Comparison of ENCODE assay signal across 10 cellular contexts in the genomic region with DNA sequence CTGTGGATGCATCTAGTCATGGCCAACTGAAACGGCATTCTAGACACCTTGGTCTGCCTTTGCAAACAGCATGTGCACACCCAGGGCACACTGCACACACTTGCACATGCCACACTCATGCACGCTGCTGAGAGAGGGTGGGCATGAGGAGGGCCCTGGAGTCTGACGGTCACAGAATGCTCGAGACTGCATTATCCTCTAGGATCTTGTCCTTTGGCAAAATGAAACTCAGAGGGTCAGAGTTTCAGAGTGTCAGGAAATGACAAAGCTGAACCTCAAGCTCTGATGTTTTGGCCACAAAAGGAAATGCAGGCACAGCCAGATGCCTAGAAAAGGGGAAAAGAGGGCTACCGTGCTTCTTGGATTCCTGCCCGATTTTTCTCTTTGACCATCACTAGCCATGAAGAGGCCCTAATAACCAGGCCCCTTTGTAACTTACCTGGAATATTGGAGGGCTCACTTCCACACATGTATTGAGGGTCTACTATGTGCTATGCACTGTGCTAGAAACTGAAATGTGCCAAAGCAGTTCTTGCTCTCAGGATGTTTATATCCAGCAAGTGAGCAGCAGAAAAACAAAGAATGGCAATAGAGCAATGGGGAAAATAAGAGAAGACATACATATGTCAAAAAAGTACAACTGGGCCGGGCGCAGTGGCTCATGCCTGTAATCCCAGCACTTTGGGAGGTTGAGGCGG.
A peak's percentile ranks its signal among the peaks of the same experiment; 100 is the strongest.
DNase-seq lines count a peak whose midpoint lies in the region; ATAC-seq and TF ChIP-seq lines count a peak whose summit lies in the region.
"Had no signal": no experiment of that assay in that cellular context is flagged by ENCODE, and none has a peak within 500 bp of the region (broad histone marks: within the 10 kb centered on the region; RNA-seq: fewer than 3 reads in every experiment).

No MANE protein-coding gene starts in this region.

- peak overlapping the region; percentile 76 for H3K27ac Mint-ChIP-seq in activated naive CD8-positive, alpha-beta T cell treated with anti-CD3 and anti-CD28 coated beads, Interleukin-2, amount 10 ng/mL, durations not matched to agents 7 days and 5 days
- H3K27ac Mint-ChIP-seq in activated naive CD8-positive, alpha-beta T cell treated with anti-CD3 and anti-CD28 coated beads, Interleukin-2, amount 50 U/mL, for 24 hours, result no peak overlapping the region
- H3K27ac Mint-ChIP-seq in T-helper 17 cell, result peak overlapping the region; percentile 70
- H3K27ac Mint-ChIP-seq: nephron progenitor cell had no signal

- POLR2A ChIA-PET in activated naive CD8-positive, alpha-beta T cell treated with anti-CD3 and anti-CD28 coated beads, Interleukin-2, amount 10 ng/mL, durations not matched to agents 7 days and 5 days (lab: Charles Lee), result interaction anchor here (0.8 to 1.0 kb wide), 2 partner anchors 14 to 136 kb away, joined by 3 to 4 read pairs; no protein-coding TSS in a partner anchor

- H3K27ac ChIP-seq in upper lobe of right lung, result peak overlapping the region; percentile 42

- peaks cover 37% of the 10 kb centered on the region for H3K4me1 Mint-ChIP-seq in activated naive CD8-positive, alpha-beta T cell treated with anti-CD3 and anti-CD28 coated beads, Interleukin-2, amount 10 ng/mL, durations not matched to agents 7 days and 5 days
- H3K4me1 Mint-ChIP-seq in activated naive CD8-positive, alpha-beta T cell treated with anti-CD3 and anti-CD28 coated beads, Interleukin-2, amount 50 U/mL, for 24 hours, result peaks cover 28% of the 10 kb centered on the region
- peaks cover 21% of the 10 kb centered on the region for H3K4me1 Mint-ChIP-seq in T-helper 17 cell

- peaks cover 4% of the 10 kb centered on the region for H3K36me3 Mint-ChIP-seq in activated naive CD8-positive, alpha-beta T cell treated with anti-CD3 and anti-CD28 coated beads, Interleukin-2, amount 10 ng/mL, durations not matched to agents 7 days and 5 days
- no peaks in the 10 kb centered on the region for H3K36me3 Mint-ChIP-seq in activated naive CD8-positive, alpha-beta T cell treated with anti-CD3 and anti-CD28 coated beads, Interleukin-2, amount 50 U/mL, for 24 hours (ENCODE audit: low read depth)
- no peaks in the 10 kb centered on the region for H3K36me3 Mint-ChIP-seq in T-helper 17 cell (ENCODE audit: low read depth)

- peaks cover 1% of the 10 kb centered on the region for H3K9me3 Mint-ChIP-seq in activated naive CD8-positive, alpha-beta T cell treated with anti-CD3 and anti-CD28 coated beads, Interleukin-2, amount 10 ng/mL, durations not matched to agents 7 days and 5 days
- no peaks in the 10 kb centered on the region for H3K9me3 Mint-ChIP-seq in activated naive CD8-positive, alpha-beta T cell treated with anti-CD3 and anti-CD28 coated beads, Interleukin-2, amount 50 U/mL, for 24 hours
- H3K9me3 Mint-ChIP-seq: nephron progenitor cell had no signal

- TF ChIP-seq CTCF in upper lobe of right lung (IDR thresholded peaks at IDR 0.05), result no peak

- H3K27me3 ChIP-seq in upper lobe of right lung, result no peaks in the 10 kb centered on the region

- H3K9me3 ChIP-seq in T-helper 17 cell (ENCODE audit: control insufficient read depth, low read length, poor library complexity, severe bottlenecking), result no peaks in the 10 kb centered on the region
- H3K9me3 ChIP-seq in upper lobe of right lung, result no peaks in the 10 kb centered on the region

- H3K27me3 Mint-ChIP-seq in activated naive CD8-positive, alpha-beta T cell treated with anti-CD3 and anti-CD28 coated beads, Interleukin-2, amount 10 ng/mL, durations not matched to agents 7 days and 5 days, result peaks cover 2% of the 10 kb centered on the region
- H3K27me3 Mint-ChIP-seq in activated naive CD8-positive, alpha-beta T cell treated with anti-CD3 and anti-CD28 coated beads, Interleukin-2, amount 50 U/mL, for 24 hours, result no peaks in the 10 kb centered on the region
- H3K27me3 Mint-ChIP-seq in T-helper 17 cell, result peaks cover 6% of the 10 kb centered on the region

- H3K36me3 ChIP-seq in upper lobe of right lung, result no peaks in the 10 kb centered on the region

- H3K4me3 Mint-ChIP-seq in activated naive CD8-positive, alpha-beta T cell treated with anti-CD3 and anti-CD28 coated beads, Interleukin-2, amount 10 ng/mL, durations not matched to agents 7 days and 5 days, result peak overlapping the region; percentile 63
- no peak overlapping the region for H3K4me3 Mint-ChIP-seq in activated naive CD8-positive, alpha-beta T cell treated with anti-CD3 and anti-CD28 coated beads, Interleukin-2, amount 50 U/mL, for 24 hours
- H3K4me3 Mint-ChIP-seq in T-helper 17 cell, result peak overlapping the region; percentile 19
- H3K4me3 Mint-ChIP-seq: nephron progenitor cell had no signal

- peak; percentile 78 for ATAC-seq in activated naive CD8-positive, alpha-beta T cell treated with anti-CD3 and anti-CD28 coated beads, Interleukin-2, amount 10 ng/mL, durations not matched to agents 7 days and 5 days (ENCODE audit: low read depth)
- no peak for ATAC-seq in activated naive CD8-positive, alpha-beta T cell treated with anti-CD3 and anti-CD28 coated beads, Interleukin-2, amount 50 U/mL, for 24 hours
- peak; percentile 35 for ATAC-seq in T-helper 17 cell
- peak; percentile 5 for ATAC-seq in left lobe of liver
- no peak for ATAC-seq in upper lobe of right lung

- H3K4me3 ChIP-seq in upper lobe of right lung, result no peak overlapping the region

- intact Hi-C loops in upper lobe of right lung (cut with DNase I), result loop anchor here (10.0 kb wide), 1 partner anchor 68 kb away; no protein-coding TSS in a partner anchor

- peak; percentile 51 for DNase-seq in activated naive CD8-positive, alpha-beta T cell treated with anti-CD3 and anti-CD28 coated beads, Interleukin-2, amount 10 ng/mL, durations not matched to agents 7 days and 5 days
- no peak for DNase-seq in activated naive CD8-positive, alpha-beta T cell treated with anti-CD3 and anti-CD28 coated beads, Interleukin-2, amount 50 U/mL, for 24 hours
- no peak for DNase-seq in T-helper 17 cell
- no peak for DNase-seq in left lobe of liver (ENCODE audit: low spot score)
- DNase-seq in upper lobe of right lung, result peak; percentile 40
- DNase-seq in NCI-H146 treated with DMSO at 0.1 percent for 48 hours (lab: John Stamatoyannopoulos, UW; ENCODE audit: unreplicated experiment), result no peak
- DNase-seq in DMS 273 treated with DMSO at 0.1 percent for 48 hours (lab: John Stamatoyannopoulos, UW), result no peak
- DNase-seq in NCI-H774 (lab: John Stamatoyannopoulos, UW), result no peak
- DNase-seq: head of caudate nucleus, nephron progenitor cell had no signal

- H3K4me1 ChIP-seq in upper lobe of right lung, result peaks cover 28% of the 10 kb centered on the region

Comparison
In these comparisons a context has a peak if more than half of its experiments do, and no peak if none do; other contexts are left out.
1. ATAC-seq: peak in activated naive CD8-positive, alpha-beta T cell treated with anti-CD3 and anti-CD28 coated beads, Interleukin-2, amount 10 ng/mL, durations not matched to agents 7 days and 5 days (single experiment), T-helper 17 cell (single experiment) and left lobe of liver (single experiment); none in activated naive CD8-positive, alpha-beta T cell treated with anti-CD3 and anti-CD28 coated beads, Interleukin-2, amount 50 U/mL, for 24 hours (single experiment) and upper lobe of right lung (single experiment).
2. DNase-seq: peak in activated naive CD8-positive, alpha-beta T cell treated with anti-CD3 and anti-CD28 coated beads, Interleukin-2, amount 10 ng/mL, durations not matched to agents 7 days and 5 days (single experiment) and upper lobe of right lung (single experiment); none in activated naive CD8-positive, alpha-beta T cell treated with anti-CD3 and anti-CD28 coated beads, Interleukin-2, amount 50 U/mL, for 24 hours (single experiment), T-helper 17 cell (0 of 3), left lobe of liver (single experiment), NCI-H146 treated with DMSO at 0.1 percent for 48 hours (single experiment), DMS 273 treated with DMSO at 0.1 percent for 48 hours (single experiment) and NCI-H774 (single experiment).